In genomic region chr10:114801411-114801813, GRCh38 we compare ENCODE assay signal across 9 cellular contexts. TPM values are rescaled to one million over a fixed set of nuclear protein-coding genes. Genes with fewer than 3 reads are reported as not detected.
DNase-seq lines count a peak whose midpoint lies in the region; ATAC-seq and TF ChIP-seq lines count a peak whose summit lies in the region.
"Had no signal": no experiment of that assay in that cellular context is flagged by ENCODE, and none has a peak within 500 bp of the region (broad histone marks: within the 10 kb centered on the region; RNA-seq: fewer than 3 reads in every experiment).

No MANE protein-coding gene starts in this region.

- H3K4me1 ChIP-seq in colonic mucosa: no peaks in the 10 kb centered on the region
- H3K4me1 ChIP-seq: prostate gland had no signal

- H3K9me3 ChIP-seq in colonic mucosa: no peaks in the 10 kb centered on the region
- H3K9me3 ChIP-seq: prostate gland had no signal

- intact Hi-C loops in colonic mucosa (cut with DNase I): no loop called here

- no peak overlapping the region for H3K4me3 ChIP-seq in colonic mucosa
- H3K4me3 ChIP-seq: prostate gland had no signal

- H3K36me3 ChIP-seq in colonic mucosa: no peaks in the 10 kb centered on the region
- H3K36me3 ChIP-seq: prostate gland had no signal

- in situ Hi-C loops in GM13977 (cut with MboI; ENCODE audit: low pct_unique_long_range_greater_than_20kb, low sequenced_read_pairs, unreplicated experiment): no loop called here

- peak; percentile 79 for ATAC-seq in GM21447 (IDR thresholded peaks at IDR 0.05; ENCODE audit: unreplicated experiment)
- ATAC-seq in HG03439 (IDR thresholded peaks at IDR 0.05; ENCODE audit: unreplicated experiment): peak; percentile 52

- peak; percentile 30 for DNase-seq in GM13977 (ENCODE audit: low spot score)
- peak; percentile 40 for DNase-seq in central memory CD4-positive, alpha-beta T cell
- no peak for DNase-seq in colonic mucosa
- no peak for DNase-seq in NCI-H2081 (lab: John Stamatoyannopoulos, UW)
- DNase-seq in NCI-H2029 treated with DMSO at 0.1 percent for 48 hours (lab: John Stamatoyannopoulos, UW): no peak
- no peak for DNase-seq in GM19240 (ENCODE audit: insufficient read length, low spot score)

- TF ChIP-seq CTCF in GM13977 (IDR thresholded peaks at IDR 0.05; ENCODE audit: extremely low read depth, insufficient read depth, missing control alignments) (no peak), colonic mucosa (IDR thresholded peaks at IDR 0.05) (no peak)

- no peaks in the 10 kb centered on the region for H3K27me3 ChIP-seq in colonic mucosa

- no peak overlapping the region for H3K27ac ChIP-seq in colonic mucosa
- H3K27ac ChIP-seq: prostate gland had no signal

- H3K9ac ChIP-seq in colonic mucosa (ENCODE audit: low read depth in 2 of 2, low read length in 2 of 2): no peak overlapping the region

RNA-seq across cellular contexts. Expression of gene FHIP2A, which starts 20.2 kb away (rescaled TPM):
- 10 to 100 TPM; 11.3 to 16.6 TPM for total RNA-seq in colonic mucosa

Comparison
In these comparisons a context has a peak if more than half of its experiments do, and no peak if none do; other contexts are left out.
1. DNase-seq: peak in GM13977 (single experiment) and central memory CD4-positive, alpha-beta T cell (single experiment); none in colonic mucosa (single experiment), NCI-H2081 (0 of 2), NCI-H2029 treated with DMSO at 0.1 percent for 48 hours (single experiment) and GM19240 (single experiment).